2 cellular contexts compared by ENCODE assay signal in genomic region chr7:25584557-25584956, GRCh38.
TF ChIP-seq lines count a peak whose summit lies in the region.

No MANE protein-coding gene starts in this region.

TF ChIP-seq in GM23338, 12 proteins besides CTCF, POLR2A, EP300 and RAD21 (continued from another document):
- no peak for TF ChIP-seq REST (IDR thresholded peaks at IDR 0.05; ENCODE audit: unreplicated experiment)
TF ChIP-seq in GM23338: peak in this region for 0.

TF ChIP-seq in K562, 482 proteins besides CTCF, POLR2A, EP300 and RAD21 (continued from another document):
- no peak for TF ChIP-seq MGA (IDR thresholded peaks at IDR 0.05)
- TF ChIP-seq ZNF655 (CRISPR knock-in tag; IDR thresholded peaks at IDR 0.05): no peak
- no peak for TF ChIP-seq FOXM1 (IDR thresholded peaks at IDR 0.05; ENCODE audit: low read depth)
- no peak for TF ChIP-seq FOXM1 (CRISPR knock-in tag; IDR thresholded peaks at IDR 0.05; ENCODE audit: low read depth)
- no peak for TF ChIP-seq REST (CRISPR knock-in tag; IDR thresholded peaks at IDR 0.05; ENCODE audit: low read depth)
- TF ChIP-seq MAFG (tag; conservative IDR thresholded peaks at IDR 0.05): 0 out of 2 replicates have a peak, but pooled peaks have one; percentile 27
- peak; percentile 14; the same call in 1 of the 2 replicates for TF ChIP-seq C11orf30 (IDR thresholded peaks at IDR 0.05; ENCODE audit: low read depth)
- TF ChIP-seq BMI1 (IDR thresholded peaks at IDR 0.05; ENCODE audit: low read length): no peak
- no peak for TF ChIP-seq ZNF407 (IDR thresholded peaks at IDR 0.05; ENCODE audit: low read depth)
- TF ChIP-seq ZNF785 (CRISPR knock-in tag; IDR thresholded peaks at IDR 0.05): no peak
- TF ChIP-seq TEAD2 (tag; IDR thresholded peaks at IDR 0.05): no peak
- no peak for TF ChIP-seq HOXB6 (CRISPR knock-in tag; IDR thresholded peaks at IDR 0.05; ENCODE audit: borderline replicate concordance)
- TF ChIP-seq ZNF431 (CRISPR knock-in tag; IDR thresholded peaks at IDR 0.05): no peak
